25 cellular contexts compared by ENCODE assay signal in genomic region chr18:6948656-6949055, GRCh38.
"Had no signal": no experiment of that assay in that cellular context is flagged by ENCODE, and none has a peak within 500 bp of the region (broad histone marks: within the 10 kb centered on the region; RNA-seq: fewer than 3 reads in every experiment).

No MANE protein-coding gene starts in this region.

- ATAC-seq: activated CD4-positive, CD25-positive, alpha-beta regulatory T cell treated with anti-CD3 and anti-CD28 coated beads, Interleukin-2, amount 50 U/mL, for 24 hours; activated CD8-positive, alpha-beta T cell treated with anti-CD3 and anti-CD28 coated beads, Interleukin-2, amount 10 ng/mL, durations not matched to agents 7 days and 5 days; activated naive CD4-positive, alpha-beta T cell treated with anti-CD3 and anti-CD28 coated beads, Interleukin-2, amount 50 U/mL, for 72 hours; activated naive CD8-positive, alpha-beta T cell treated with anti-CD3 and anti-CD28 coated beads, Interleukin-2, amount 50 U/mL, for 24 hours; PC-3; SK-N-SH treated with all-trans-retinoic acid at 6 μM for 48 hours had no signal

- H3K4me3 ChIP-seq: ascending aorta, MG63, SJSA1 had no signal

- H3K4me1 ChIP-seq: ascending aorta, SJSA1 had no signal

- H3K36me3 ChIP-seq: ascending aorta, MG63, SJSA1 had no signal

- H3K27me3 ChIP-seq: ascending aorta, MG63, SJSA1 had no signal

- H3K27ac ChIP-seq: ascending aorta, SJSA1 had no signal

- DNase-seq: activated CD4-positive, alpha-beta T cell treated with anti-CD3 and anti-CD28 coated beads for 48 hours; activated CD4-positive, alpha-beta T cell treated with anti-CD3 and anti-CD28 coated beads, Interleukin-2, amount 50 U/mL, for 4 hours; activated CD8-positive, alpha-beta memory T cell treated with anti-CD3 and anti-CD28 coated beads, Interleukin-2, amount 50 U/mL, for 48 hours; activated CD8-positive, alpha-beta T cell treated with anti-CD3 and anti-CD28 coated beads, Interleukin-2, amount 10 ng/mL, durations not matched to agents 7 days and 5 days; activated effector memory CD4-positive, alpha-beta T cell treated with Interleukin-2 at 50 U/mL for 16 hours; activated naive CD4-positive, alpha-beta T cell treated with Interleukin-2 at 50 U/mL for 16 hours; activated naive CD8-positive, alpha-beta T cell treated with anti-CD3 and anti-CD28 coated beads, Interleukin-2, amount 50 U/mL, for 24 hours; activated T-cell treated with anti-CD3 and anti-CD28 coated beads, Interleukin-2, amount 50 U/mL, for 1 hour; amniotic stem cell; MG63; MV-4-11; NCI-H1105 treated with DMSO at 0.1 percent for 48 hours; NCI-H1436 treated with DMSO at 0.1 percent for 48 hours; NCI-H187; NCI-H446 treated with DMSO at 0.1 percent for 48 hours; NCI-H526 treated with DMSO at 0.1 percent for 48 hours; PC-3; SHP77; SW 1271 had no signal

- FAIRE-seq: RCC 7860 had no signal

- H3K9me3 ChIP-seq: ascending aorta, MG63, SJSA1 had no signal
